In the genomic region with DNA sequence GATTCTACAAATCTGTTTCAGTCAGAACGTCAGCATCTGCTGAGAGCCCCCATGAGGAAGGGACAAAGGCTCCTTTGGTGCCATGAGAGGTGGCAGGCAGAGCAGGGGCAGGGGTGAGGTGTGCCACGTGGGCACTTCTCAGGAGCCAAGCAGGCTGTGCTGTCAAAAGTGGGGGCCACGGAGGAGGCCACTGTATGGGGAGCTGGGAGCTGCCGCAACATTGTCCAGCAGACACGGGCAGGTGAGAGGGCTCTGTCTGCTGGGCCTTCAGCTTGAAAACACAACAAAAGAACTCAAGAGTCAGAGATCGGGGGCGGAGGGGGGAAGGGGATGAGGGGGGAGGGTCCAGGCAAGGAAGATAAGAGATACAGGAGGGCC, we compare ENCODE assay signal across 33 cellular contexts.
"Had no signal": no experiment of that assay in that cellular context is flagged by ENCODE, and none has a peak within 500 bp of the region (broad histone marks: within the 10 kb centered on the region; RNA-seq: fewer than 3 reads in every experiment).

No MANE protein-coding gene starts in this region.

- H3K9me3 ChIP-seq: adrenal gland, body of pancreas, colonic mucosa, gastrocnemius medialis, mucosa of descending colon, ovary, prostate gland, sigmoid colon, thyroid gland, upper lobe of right lung had no signal

- H3K27ac ChIP-seq: adrenal gland, body of pancreas, cardiac muscle cell, colonic mucosa, gastrocnemius medialis, ovary, prostate gland, sigmoid colon, thyroid gland, upper lobe of right lung had no signal

- H3K4me1 Mint-ChIP-seq: activated CD4-positive, alpha-beta T cell treated with anti-CD3 and anti-CD28 coated beads for 36 hours; stimulated activated naive CD8-positive, alpha-beta T cell treated with anti-CD3 and anti-CD28 coated beads, Interleukin-15, amount 100 ng/mL, for 72 hours had no signal

- H3K36me3 ChIP-seq: adrenal gland, cardiac muscle cell, colonic mucosa, gastrocnemius medialis, ovary, prostate gland, sigmoid colon, thyroid gland, upper lobe of right lung had no signal

- H3K9me3 Mint-ChIP-seq: activated T-cell treated with anti-CD3 and anti-CD28 coated beads, Interleukin-2, amount 50 U/mL, for 72 hours; natural killer cell treated with Interleukin-12 subunit alpha and Interleukin-12 subunit beta and Interleukin-15 and Interleukin-18, amount 100 ng/mL, for 72 hours; stimulated activated memory B cell treated with anti-CD40 and anti-IgM and Interleukin-4, amounts not matched to agents 10 μg/mL and 1 μg/mL and 100 μg/mL, for 72 hours; stimulated activated naive CD8-positive, alpha-beta T cell treated with anti-CD3 and anti-CD28 coated beads, Interleukin-15, amount 100 ng/mL, for 72 hours had no signal

- H3K4me3 ChIP-seq: adrenal gland, body of pancreas, cardiac muscle cell, colonic mucosa, gastrocnemius medialis, mucosa of descending colon, ovary, prostate gland, sigmoid colon, smooth muscle cell, thyroid gland, upper lobe of right lung had no signal

- ATAC-seq: activated CD4-positive, alpha-beta T cell treated with anti-CD3 and anti-CD28 coated beads for 36 hours; activated T-cell treated with anti-CD3 and anti-CD28 coated beads, Interleukin-2, amount 50 U/mL, for 72 hours; body of pancreas; gastrocnemius medialis; left cardiac atrium; left ventricle myocardium superior; mucosa of descending colon; natural killer cell treated with Interleukin-12 subunit alpha and Interleukin-12 subunit beta and Interleukin-15 and Interleukin-18, amount 100 ng/mL, for 72 hours; stimulated activated memory B cell treated with anti-CD40 and anti-IgM and Interleukin-4, amounts not matched to agents 10 μg/mL and 1 μg/mL and 100 μg/mL, for 72 hours; stimulated activated naive CD8-positive, alpha-beta T cell treated with anti-CD3 and anti-CD28 coated beads, Interleukin-15, amount 100 ng/mL, for 72 hours; upper lobe of right lung had no signal

- H3K27ac Mint-ChIP-seq: activated CD4-positive, alpha-beta T cell treated with anti-CD3 and anti-CD28 coated beads for 36 hours; activated naive CD8-positive, alpha-beta T cell; activated T-cell treated with anti-CD3 and anti-CD28 coated beads, Interleukin-2, amount 50 U/mL, for 72 hours; stimulated activated memory B cell treated with anti-CD40 and anti-IgM and Interleukin-4, amounts not matched to agents 10 μg/mL and 1 μg/mL and 100 μg/mL, for 72 hours had no signal

- H3K4me3 Mint-ChIP-seq: activated CD4-positive, alpha-beta T cell treated with anti-CD3 and anti-CD28 coated beads for 36 hours; activated naive CD8-positive, alpha-beta T cell; activated T-cell treated with anti-CD3 and anti-CD28 coated beads, Interleukin-2, amount 50 U/mL, for 72 hours; natural killer cell treated with Interleukin-12 subunit alpha and Interleukin-12 subunit beta and Interleukin-15 and Interleukin-18, amount 100 ng/mL, for 72 hours; stimulated activated memory B cell treated with anti-CD40 and anti-IgM and Interleukin-4, amounts not matched to agents 10 μg/mL and 1 μg/mL and 100 μg/mL, for 72 hours; stimulated activated naive CD8-positive, alpha-beta T cell treated with anti-CD3 and anti-CD28 coated beads, Interleukin-15, amount 100 ng/mL, for 72 hours had no signal

- H3K4me2 ChIP-seq: smooth muscle cell had no signal

- DNase-seq: activated CD4-positive, alpha-beta T cell treated with anti-CD3 and anti-CD28 coated beads for 36 hours; activated CD4-positive, CD25-positive, alpha-beta regulatory T cell; activated effector memory CD4-positive, alpha-beta T cell treated with Interleukin-2 at 50 U/mL for 16 hours; activated naive CD4-positive, alpha-beta T cell treated with Interleukin-2 at 50 U/mL for 16 hours; activated T-cell treated with anti-CD3 and anti-CD28 coated beads for 4 hours; activated T-cell treated with anti-CD3 and anti-CD28 coated beads, Interleukin-2, amount 50 U/mL, for 72 hours; aorta; body of pancreas; cerebellar nuclear complex; colonic mucosa; effector CD8-positive, alpha-beta T cell; erythroblast; gastrocnemius medialis; glutamatergic neuron; islet precursor cell; left cardiac atrium; left ventricle myocardium superior; mucosa of descending colon; ovary; sigmoid colon; stimulated activated CD4-positive, alpha-beta T cell treated with anti-CD3 and anti-CD28 coated beads, Interleukin-1b, Interleukin-23, amount 100 ng/mL, for 48 hours; stimulated activated CD4-positive, alpha-beta T cell treated with anti-CD3 and anti-CD28 coated beads, Interleukin-4, amount 100 ng/mL, for 4 hours; stimulated activated CD8-positive, alpha-beta memory T cell treated with anti-CD3 and anti-CD28 coated beads, Interleukin-4, amount 100 ng/mL, for 48 hours; stimulated activated naive CD8-positive, alpha-beta T cell treated with anti-CD3 and anti-CD28 coated beads, Interleukin-15, amount 100 ng/mL, for 72 hours; thyroid gland; upper lobe of right lung had no signal

- H3K27me3 ChIP-seq: adrenal gland, body of pancreas, colonic mucosa, ovary, thyroid gland had no signal

- H3K36me3 Mint-ChIP-seq: activated naive CD8-positive, alpha-beta T cell; natural killer cell treated with Interleukin-12 subunit alpha and Interleukin-12 subunit beta and Interleukin-15 and Interleukin-18, amount 100 ng/mL, for 72 hours; stimulated activated memory B cell treated with anti-CD40 and anti-IgM and Interleukin-4, amounts not matched to agents 10 μg/mL and 1 μg/mL and 100 μg/mL, for 72 hours had no signal

- H3K4me1 ChIP-seq: adrenal gland, gastrocnemius medialis had no signal
